Comparison of ENCODE assay signal across 8 cellular contexts in the genomic region with DNA sequence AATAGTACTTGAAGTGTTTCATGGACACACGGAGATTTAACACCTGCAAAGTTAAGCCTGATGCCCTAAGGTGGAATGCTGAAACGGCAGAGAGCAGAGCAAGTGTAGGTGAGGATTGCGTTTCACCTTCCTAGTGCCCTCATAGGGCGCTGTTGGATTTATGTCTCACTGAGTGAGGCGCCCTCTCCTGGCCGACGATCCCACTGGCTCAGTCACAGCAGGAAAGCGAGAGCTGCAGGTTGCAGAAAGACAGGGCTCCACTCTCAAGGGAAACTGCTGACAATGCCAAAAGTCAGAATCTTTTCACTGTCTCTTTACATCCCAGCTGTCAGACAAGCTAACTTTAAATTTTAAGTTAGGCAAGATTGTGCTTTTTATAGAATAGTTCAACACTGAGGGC.
DNase-seq lines count a peak whose midpoint lies in the region; ATAC-seq and TF ChIP-seq lines count a peak whose summit lies in the region.
"Not testable (repeated sequence)": the region's sequence is repeated elsewhere in the genome, so short reads cannot be mapped to it uniquely, and the experiment has no call there.

No MANE protein-coding gene starts in this region.

- H3K4me3 ChIP-seq in GM06990 (replicated peaks; ENCODE audit: low read depth, low read length); NB4 (ENCODE audit: low read depth, low read length); left lung; upper lobe of right lung: not testable (repeated sequence)

- intact Hi-C loops in left lung (cut with DNase I); upper lobe of right lung (cut with DNase I): not testable (repeated sequence)

- peak; percentile 55 for TF ChIP-seq CTCF in GM06990 (IDR thresholded peaks at IDR 0.05; ENCODE audit: insufficient read depth, low read length, poor library complexity, severe bottlenecking)
- TF ChIP-seq CTCF in NB4 (IDR thresholded peaks at IDR 0.05; ENCODE audit: low read depth, low read length): peak; percentile 38
- TF ChIP-seq CTCF in left lung (IDR thresholded peaks at IDR 0.05): peak; percentile 20 to 33
- peak; percentile 34 for TF ChIP-seq CTCF in upper lobe of right lung (IDR thresholded peaks at IDR 0.05)

- not testable (repeated sequence) for H3K36me3 ChIP-seq in GM06990 (ENCODE audit: control insufficient read depth, insufficient read depth, low read length); left lung; upper lobe of right lung

- not testable (repeated sequence) for H3K27me3 ChIP-seq in GM06990 (replicated peaks; ENCODE audit: control insufficient read depth, insufficient read depth, low read length); left lung; upper lobe of right lung

- not testable (repeated sequence) for TF ChIP-seq POLR2A in NB4 (IDR thresholded peaks at IDR 0.05; ENCODE audit: extremely low read depth, insufficient read length)

- not testable (repeated sequence) for ATAC-seq in left lung, upper lobe of right lung

- DNase-seq in GM06990 (ENCODE audit: extremely low read depth, insufficient read length); left lung; upper lobe of right lung: not testable (repeated sequence)
- DNase-seq in NB4 (ENCODE audit: low read depth) (peak; percentile 8), UCSD-AML1 (lab: John Stamatoyannopoulos, UW; ENCODE audit: unreplicated experiment) (peak; percentile 11), activated T-helper 1 cell treated with Interleukin-2 at 50 U/mL for 16 hours (ENCODE audit: low read depth) (peak; percentile 7), cerebellar cortex (ENCODE audit: low spot score) (peak; percentile 28)
- peak; percentile 54 for DNase-seq in stimulated activated CD4-positive, alpha-beta T cell treated with anti-CD3 and anti-CD28 coated beads, Interleukin-15, amount 100 ng/mL, for 24 hours

- H3K27ac ChIP-seq in left lung, upper lobe of right lung: not testable (repeated sequence)

- H3K9me3 ChIP-seq in left lung, upper lobe of right lung: not testable (repeated sequence)

- not testable (repeated sequence) for H3K4me1 ChIP-seq in left lung, upper lobe of right lung
